12 cellular contexts compared by ENCODE assay signal in genomic region chr20:56422824-56423189, GRCh38. TPM values are rescaled to one million over a fixed set of nuclear protein-coding genes. Genes with fewer than 3 reads are reported as not detected.
DNase-seq lines count a peak whose midpoint lies in the region; ATAC-seq and TF ChIP-seq lines count a peak whose summit lies in the region.
"Had no signal": no experiment of that assay in that cellular context is flagged by ENCODE, and none has a peak within 500 bp of the region (broad histone marks: within the 10 kb centered on the region; RNA-seq: fewer than 3 reads in every experiment).

No MANE protein-coding gene starts in this region.

- 0 out of 2 replicates have a peak overlapping the region, but pooled peaks have one; percentile 14 for H3K4me3 ChIP-seq in HUES6 (ENCODE audit: low read depth, low read length)
- H3K4me3 ChIP-seq in brain microvascular endothelial cell (ENCODE audit: low read depth, low read length): peak overlapping the region; percentile 9
- H3K4me3 ChIP-seq: dorsolateral prefrontal cortex, prostate gland had no signal

- DNase-seq in activated CD4-positive, alpha-beta T cell treated with anti-CD3 and anti-CD28 coated beads for 36 hours: no peak
- DNase-seq in activated CD4-positive, alpha-beta T cell treated with anti-CD3 and anti-CD28 coated beads, Interleukin-2, amount 50 U/mL, for 4 hours: no peak
- DNase-seq in brain microvascular endothelial cell (peak; percentile 27), superior temporal gyrus (ENCODE audit: extremely low spot score) (no peak), retina (no peak), NCI-H1436 treated with DMSO at 0.1 percent for 48 hours (lab: John Stamatoyannopoulos, UW) (no peak)
- DNase-seq: DMS153, dorsolateral prefrontal cortex, NCI-H2171 treated with DMSO at 0.1 percent for 48 hours had no signal

- H3K27me3 Mint-ChIP-seq in activated CD4-positive, alpha-beta T cell treated with anti-CD3 and anti-CD28 coated beads for 36 hours: no peaks in the 10 kb centered on the region
- no peaks in the 10 kb centered on the region for H3K27me3 Mint-ChIP-seq in nephron (ENCODE audit: low read depth)

- H3K27me3 ChIP-seq in HUES6 (ENCODE audit: control insufficient read depth, insufficient read depth, low read length) (peaks cover 25% of the 10 kb centered on the region), brain microvascular endothelial cell (replicated peaks) (no peaks in the 10 kb centered on the region)
- H3K27me3 ChIP-seq: dorsolateral prefrontal cortex had no signal

- no peaks in the 10 kb centered on the region for H3K36me3 ChIP-seq in HUES6 (ENCODE audit: control insufficient read depth, insufficient read depth, low read length)
- H3K36me3 ChIP-seq in brain microvascular endothelial cell (replicated peaks): no peaks in the 10 kb centered on the region
- H3K36me3 ChIP-seq: prostate gland had no signal

- no peaks in the 10 kb centered on the region for H3K9me3 Mint-ChIP-seq in activated CD4-positive, alpha-beta T cell treated with anti-CD3 and anti-CD28 coated beads for 36 hours (ENCODE audit: low read depth)
- no peaks in the 10 kb centered on the region for H3K9me3 Mint-ChIP-seq in nephron

- CTCF ChIA-PET in activated CD4-positive, alpha-beta T cell treated with anti-CD3 and anti-CD28 coated beads for 36 hours (lab: Charles Lee): interaction anchor here (1.0 to 2.5 kb wide), 7 partner anchors 11 to 71 kb away, joined by 3 to 14 read pairs (median 3); partner anchors contain the start of gene CASS4

- intact Hi-C loops in activated CD4-positive, alpha-beta T cell treated with anti-CD3 and anti-CD28 coated beads for 36 hours (cut with DNase I, micrococcal nuclease): no loop called here

- H3K27ac ChIP-seq in HUES6 (ENCODE audit: low read depth, low read length) (no peak overlapping the region), brain microvascular endothelial cell (peak overlapping the region; percentile 61)
- H3K27ac ChIP-seq: prostate gland had no signal

- TF ChIP-seq CTCF in brain microvascular endothelial cell (IDR thresholded peaks at IDR 0.05; ENCODE audit: low read depth, low read length, missing control alignments) (no peak), nephron (IDR thresholded peaks at IDR 0.05; ENCODE audit: unreplicated experiment in 3 of 3) (no peak)

- in situ Hi-C loops in brain microvascular endothelial cell (cut with HindIII; ENCODE audit: low pct_ligation_motif_present, low sequenced_read_pairs): no loop called here

- POLR2A ChIA-PET in activated CD4-positive, alpha-beta T cell treated with anti-CD3 and anti-CD28 coated beads for 36 hours (lab: Charles Lee): no interaction called here

- H3K27ac Mint-ChIP-seq in activated CD4-positive, alpha-beta T cell treated with anti-CD3 and anti-CD28 coated beads for 36 hours: peak overlapping the region; percentile 85
- H3K27ac Mint-ChIP-seq in nephron: peak overlapping the region; percentile 80 to 85 (median 82)

- peaks cover 61% of the 10 kb centered on the region for H3K4me1 Mint-ChIP-seq in activated CD4-positive, alpha-beta T cell treated with anti-CD3 and anti-CD28 coated beads for 36 hours
- peaks cover 34% of the 10 kb centered on the region for H3K4me1 Mint-ChIP-seq in nephron

- H3K9ac ChIP-seq in HUES6 (ENCODE audit: low read length): no peak overlapping the region

- no peak for ATAC-seq in activated CD4-positive, alpha-beta T cell treated with anti-CD3 and anti-CD28 coated beads for 36 hours

- no peaks in the 10 kb centered on the region for H3K9me3 ChIP-seq in HUES6 (ENCODE audit: control insufficient read depth, insufficient read depth, low read depth, low read length)
- H3K9me3 ChIP-seq: prostate gland had no signal

- peak overlapping the region; percentile 42 for H3K4me3 Mint-ChIP-seq in activated CD4-positive, alpha-beta T cell treated with anti-CD3 and anti-CD28 coated beads for 36 hours
- H3K4me3 Mint-ChIP-seq in nephron: peak overlapping the region; percentile 9 to 88 (median 76)

- H3K4me1 ChIP-seq in HUES6 (ENCODE audit: control insufficient read depth, insufficient read depth, low read length): peaks cover 9% of the 10 kb centered on the region
- H3K4me1 ChIP-seq: prostate gland had no signal

- peaks cover 9% of the 10 kb centered on the region for H3K36me3 Mint-ChIP-seq in activated CD4-positive, alpha-beta T cell treated with anti-CD3 and anti-CD28 coated beads for 36 hours (ENCODE audit: low read depth)
- peaks cover 10% of the 10 kb centered on the region for H3K36me3 Mint-ChIP-seq in nephron (ENCODE audit: low read depth)

RNA-seq across cellular contexts. Expression of gene CASS4, which starts 10.7 kb away (rescaled TPM):
- 1 to 10 TPM; 5.1 to 5.6 TPM for total RNA-seq in activated CD4-positive, alpha-beta T cell treated with anti-CD3 and anti-CD28 coated beads for 36 hours

RNA-seq across cellular contexts. Expression of gene CSTF1, which starts 30.4 kb away (rescaled TPM):
- total RNA-seq in activated CD4-positive, alpha-beta T cell treated with anti-CD3 and anti-CD28 coated beads for 36 hours: 10 to 100 TPM; 62.0 to 84.2 TPM

RNA-seq across cellular contexts. Expression of gene AURKA, which starts 30.8 kb away (rescaled TPM):
- 100 to 1,000 TPM; 103 to 114 TPM for total RNA-seq in activated CD4-positive, alpha-beta T cell treated with anti-CD3 and anti-CD28 coated beads for 36 hours

RNA-seq across cellular contexts. Expression of gene RTF2, which starts 45.6 kb away (rescaled TPM):
- 10 to 100 TPM; 68.5 to 80.8 TPM for total RNA-seq in activated CD4-positive, alpha-beta T cell treated with anti-CD3 and anti-CD28 coated beads for 36 hours
